8 cellular contexts compared by ENCODE assay signal in the genomic region with DNA sequence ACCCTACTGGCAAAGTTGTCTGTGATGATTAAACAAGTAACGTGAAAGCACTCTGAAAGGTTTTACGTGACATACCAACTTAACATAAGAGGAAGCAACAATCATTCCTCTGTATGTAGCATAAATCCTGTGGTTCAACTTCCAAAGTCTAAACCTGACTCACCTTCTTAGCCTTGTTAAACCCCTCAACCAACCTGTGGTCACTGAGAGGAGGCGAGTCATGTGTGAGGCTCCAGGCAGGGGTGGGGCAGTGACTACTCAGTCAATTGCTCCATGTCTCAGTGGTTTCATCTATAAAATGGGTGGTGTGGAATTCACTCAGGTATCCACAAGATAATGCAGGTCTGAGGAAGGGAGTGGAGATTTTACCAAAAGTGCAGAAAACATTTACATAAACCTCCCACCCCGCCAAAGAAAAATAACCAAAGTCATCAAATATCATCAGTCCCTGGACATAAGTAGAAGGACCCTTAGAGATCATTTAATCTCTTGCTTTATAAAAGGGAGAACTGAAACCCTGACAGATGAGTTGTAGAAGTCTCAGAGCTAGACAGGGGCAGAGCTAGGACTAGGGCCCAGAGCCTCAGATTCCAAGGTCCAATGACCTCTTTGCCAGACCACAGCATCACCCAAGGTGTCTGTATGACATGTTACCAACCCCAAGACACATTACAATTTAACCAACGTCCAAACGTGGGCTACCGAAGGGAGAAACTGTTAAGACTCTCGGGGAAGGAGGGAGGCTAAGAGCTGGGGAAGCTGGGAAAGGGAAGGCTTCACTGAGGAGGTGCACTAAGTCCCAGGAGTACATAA. TPM values are rescaled to one million over a fixed set of nuclear protein-coding genes. Genes with fewer than 3 reads are reported as not detected.
A peak's percentile ranks its signal among the peaks of the same experiment; 100 is the strongest.
DNase-seq lines count a peak whose midpoint lies in the region; ATAC-seq and TF ChIP-seq lines count a peak whose summit lies in the region.

No MANE protein-coding gene starts in this region.

- H2AK5ac ChIP-seq in mesenchymal stem cell (ENCODE audit: low read length, severe bottlenecking) = peak overlapping the region; percentile 87

- H3K4ac ChIP-seq in mesenchymal stem cell (ENCODE audit: low read depth in 1 of 2, low read length in 2 of 2) = no peak overlapping the region

- H3K23ac ChIP-seq in mesenchymal stem cell (ENCODE audit: low read length in 2 of 2) = no peak overlapping the region

- no peak overlapping the region for H2BK5ac ChIP-seq in mesenchymal stem cell (ENCODE audit: low read depth, low read length, poor library complexity, severe bottlenecking)

- H3K27me3 ChIP-seq in MM.1S (replicated peaks; ENCODE audit: insufficient read depth, low read length) (no peaks in the 10 kb centered on the region), mesenchymal stem cell (ENCODE audit: control insufficient read depth in 1 of 2, insufficient read depth in 1 of 2, low read length in 2 of 2) (no peaks in the 10 kb centered on the region)

- no peaks in the 10 kb centered on the region for H3K9me2 ChIP-seq in MM.1S (replicated peaks; ENCODE audit: insufficient read depth, low read length)

- peak; percentile 25 for ATAC-seq in GM21367 (IDR thresholded peaks at IDR 0.05; ENCODE audit: unreplicated experiment)
- no peak for ATAC-seq in HG03025 (IDR thresholded peaks at IDR 0.05; ENCODE audit: low FRiP score, unreplicated experiment)

- H3K9ac ChIP-seq in MM.1S (ENCODE audit: low read length) = peak overlapping the region; percentile 100; the same call in 1 of the 2 replicates
- peak overlapping the region; percentile 100 for H3K9ac ChIP-seq in mesenchymal stem cell (ENCODE audit: low read length)

- H3K4me3 Mint-ChIP-seq in CD14-positive monocyte = peak overlapping the region; percentile 10 to 41

- H2BK12ac ChIP-seq in mesenchymal stem cell (ENCODE audit: low read length in 2 of 2) = peak overlapping the region in 1 of 2 experiments; percentile 72

- H3K4me1 Mint-ChIP-seq in CD14-positive monocyte = peaks cover 54% of the 10 kb centered on the region

- H4K20me1 ChIP-seq in MM.1S (ENCODE audit: insufficient read depth, low read length) = no peaks in the 10 kb centered on the region

- no peak overlapping the region for H2BK120ac ChIP-seq in mesenchymal stem cell (ENCODE audit: low read depth, low read length)

- no peak overlapping the region for H3K14ac ChIP-seq in mesenchymal stem cell (ENCODE audit: low read length in 2 of 2)

- H3K4me2 ChIP-seq in MM.1S (ENCODE audit: low read depth, low read length) (peak overlapping the region; percentile 87; the same call in 1 of the 2 replicates), mesenchymal stem cell (ENCODE audit: low read length, poor library complexity, severe bottlenecking) (no peak overlapping the region)

- H3K27ac Mint-ChIP-seq in CD14-positive monocyte = peak overlapping the region; percentile 84 to 95 (median 90)

- H3K9me3 ChIP-seq in MM.1S (replicated peaks; ENCODE audit: insufficient read depth, low read length) (no peaks in the 10 kb centered on the region), mesenchymal stem cell (ENCODE audit: control insufficient read depth, low read length) (no peaks in the 10 kb centered on the region)

- DNase-seq in CD14-positive monocyte (ENCODE audit: low spot score) (peak; percentile 84), MM.1S (no peak), mesenchymal stem cell (peak; percentile 43), NCI-H1694 treated with DMSO at 0.1 percent for 48 hours (lab: John Stamatoyannopoulos, UW) (no peak), retina (no peak)
- peak; percentile 39 for DNase-seq in activated T-helper 9 cell treated with anti-CD3 and anti-CD28 coated beads, Interleukin-2, amount 50 U/mL, for 16 hours (ENCODE audit: low read depth)

- H3K27me3 Mint-ChIP-seq in CD14-positive monocyte (ENCODE audit: low read depth in 3 of 3) = peaks cover 0 to 5% (median 0%) of the 10 kb centered on the region in 3 donors

- H3K4me1 ChIP-seq in MM.1S (ENCODE audit: low read length) (peaks cover 32% of the 10 kb centered on the region), mesenchymal stem cell (ENCODE audit: control insufficient read depth, insufficient read depth, low read depth, low read length) (peaks cover 18% of the 10 kb centered on the region)

- H2BK15ac ChIP-seq in mesenchymal stem cell (ENCODE audit: low read depth, poor library complexity, severe bottlenecking) = no peak overlapping the region

- peak overlapping the region; percentile 99 for H3K27ac ChIP-seq in MM.1S (ENCODE audit: low read length)
- no peak overlapping the region for H3K27ac ChIP-seq in mesenchymal stem cell (ENCODE audit: low read length, poor library complexity, severe bottlenecking)

- peaks cover 0 to 3% (median 0%) of the 10 kb centered on the region in 7 donors for H3K9me3 Mint-ChIP-seq in CD14-positive monocyte

- 91% methylated on average over 7 of the region's 8 CpGs for WGBS in mesenchymal stem cell

- H2AFZ ChIP-seq in MM.1S (ENCODE audit: low read length) (0 out of 2 replicates have a peak overlapping the region, but pooled peaks have one; percentile 20), mesenchymal stem cell (ENCODE audit: low read depth, low read length) (no peak overlapping the region)

- H4K91ac ChIP-seq in mesenchymal stem cell (ENCODE audit: low read length) = no peak overlapping the region

- H3K79me2 ChIP-seq in MM.1S (ENCODE audit: low read length) = peaks cover 28% of the 10 kb centered on the region

- H3K79me1 ChIP-seq in mesenchymal stem cell (replicated peaks; ENCODE audit: low read length, poor library complexity, severe bottlenecking) = peaks cover 19% of the 10 kb centered on the region

- peak overlapping the region in 1 of 2 experiments; percentile 29 for H3K18ac ChIP-seq in mesenchymal stem cell (ENCODE audit: low read depth in 1 of 2, low read length in 2 of 2)

- no peak for TF ChIP-seq CTCF in CD14-positive monocyte (IDR thresholded peaks at IDR 0.05)
- no peak for TF ChIP-seq CTCF in MM.1S (IDR thresholded peaks at IDR 0.05; ENCODE audit: low read length)

- peaks cover 45 to 63% of the 10 kb centered on the region in 2 donors for H3K36me3 Mint-ChIP-seq in CD14-positive monocyte

- H4K8ac ChIP-seq in mesenchymal stem cell (ENCODE audit: low read length) = peak overlapping the region; percentile 43

- intact Hi-C loops in CD14-positive monocyte (cut with micrococcal nuclease) = loop anchor here in 1 of 2 donors (10.0 kb wide), 1 partner anchor 211 kb away; the partner anchor contains the start of gene SNRPG

- H3K4me3 ChIP-seq in MM.1S (ENCODE audit: low read length) = peak overlapping the region; percentile 87; the same call in 1 of the 2 replicates
- H3K4me3 ChIP-seq in mesenchymal stem cell (ENCODE audit: insufficient read depth in 1 of 2, low read depth in 1 of 2, low read length in 2 of 2) = no peak overlapping the region

- peaks cover 45% of the 10 kb centered on the region for H3F3A ChIP-seq in MM.1S (ENCODE audit: insufficient read depth, low read length)

- H3K36me3 ChIP-seq in MM.1S (replicated peaks; ENCODE audit: insufficient read depth, low read length) = peaks cover 4% of the 10 kb centered on the region; the same call in 1 of the 2 replicates
- H3K36me3 ChIP-seq in mesenchymal stem cell (ENCODE audit: control insufficient read depth in 1 of 2, insufficient read depth in 2 of 2, low read depth in 1 of 2, low read length in 2 of 2) = peaks cover 23 to 62% of the 10 kb centered on the region in 2 experiments

RNA-seq across cellular contexts. Expression of gene PCBP1, which starts 3.7 kb away (rescaled TPM):
- polyA plus RNA-seq in CD14-positive monocyte = 100 to 1,000 TPM; 178 to 194 TPM
- 232 TPM for polyA plus RNA-seq in mesenchymal stem cell (2013, experiment 1 of 2)
- polyA plus RNA-seq in mesenchymal stem cell (2013, experiment 2 of 2) = 289 TPM

Comparison
In these comparisons a context has a peak if more than half of its experiments do, and no peak if none do; other contexts are left out.
1. DNase-seq: peak in CD14-positive monocyte (single experiment), activated T-helper 9 cell treated with anti-CD3 and anti-CD28 coated beads, Interleukin-2, amount 50 U/mL, for 16 hours (single experiment) and mesenchymal stem cell (single experiment); none in MM.1S (single experiment), NCI-H1694 treated with DMSO at 0.1 percent for 48 hours (single experiment) and retina (single experiment).